In genomic region chr4:8110071-8110986, GRCh38 we compare ENCODE assay signal across 10 cellular contexts. TPM values are rescaled to one million over a fixed set of nuclear protein-coding genes. Genes with fewer than 3 reads are reported as not detected.
DNase-seq lines count a peak whose midpoint lies in the region; ATAC-seq and TF ChIP-seq lines count a peak whose summit lies in the region.
"Had no signal": no experiment of that assay in that cellular context is flagged by ENCODE, and none has a peak within 500 bp of the region (broad histone marks: within the 10 kb centered on the region; RNA-seq: fewer than 3 reads in every experiment).

No MANE protein-coding gene starts in this region.

- H3K36me3 ChIP-seq in neural progenitor cell (no peaks in the 10 kb centered on the region), SK-N-SH (replicated peaks in 1 of 2; ENCODE audit: control insufficient read depth in 1 of 2, insufficient read depth in 2 of 2, low read length in 1 of 2) (no peaks in the 10 kb centered on the region)

- H3K27ac Mint-ChIP-seq in neural progenitor cell, result peak overlapping the region; percentile 5

- H3K4me2 ChIP-seq in neural progenitor cell (no peak overlapping the region), SK-N-SH (no peak overlapping the region)
- H3K4me2 ChIP-seq: KMS-11 had no signal

- H3K9me2 ChIP-seq in SK-N-SH, result no peaks in the 10 kb centered on the region

- H3K9me3 Mint-ChIP-seq in neural progenitor cell, result no peaks in the 10 kb centered on the region

- no peak overlapping the region for H3K9ac ChIP-seq in neural progenitor cell
- H3K9ac ChIP-seq in SK-N-SH, result no peak overlapping the region
- H3K9ac ChIP-seq: KMS-11 had no signal

- no peaks in the 10 kb centered on the region for H3K79me2 ChIP-seq in neural progenitor cell (ENCODE audit: low read depth)
- H3K79me2 ChIP-seq in SK-N-SH (ENCODE audit: insufficient read depth), result no peaks in the 10 kb centered on the region

- no peaks in the 10 kb centered on the region for H3K36me3 Mint-ChIP-seq in neural progenitor cell

- DNase-seq in NCI-H2029 (lab: John Stamatoyannopoulos, UW), result peak; percentile 26
- DNase-seq in NCI-H2029 treated with DMSO at 0.1 percent for 48 hours (lab: John Stamatoyannopoulos, UW), result no peak
- DNase-seq in HPDE6-E6E7 (ENCODE audit: extremely low spot score), result peak; percentile 39
- peak; percentile 41 for DNase-seq in choroid plexus epithelial cell (ENCODE audit: low read depth)
- peak; percentile 75 for DNase-seq in neural progenitor cell (ENCODE audit: low spot score)
- no peak for DNase-seq in superior temporal gyrus (ENCODE audit: extremely low spot score)
- DNase-seq in SK-N-SH, result no peak

- no peaks in the 10 kb centered on the region for H3K9me3 ChIP-seq in neural progenitor cell (ENCODE audit: low read depth)
- no peaks in the 10 kb centered on the region for H3K9me3 ChIP-seq in SK-N-SH

- H3F3A ChIP-seq in neural progenitor cell (ENCODE audit: low read depth) (no peaks in the 10 kb centered on the region), SK-N-SH (replicated peaks; ENCODE audit: insufficient read depth) (no peaks in the 10 kb centered on the region)

- TF ChIP-seq CTCF in choroid plexus epithelial cell (conservative IDR thresholded peaks at IDR 0.05; ENCODE audit: low read depth, low read length) (peak; percentile 28), neural progenitor cell (IDR thresholded peaks at IDR 0.05) (peak; percentile 60), SK-N-SH (IDR thresholded peaks at IDR 0.05) (no peak)

- WGBS in SK-N-SH (ENCODE audit: low lambda C conversion rate), result 86% methylated on average over 18 of the region's 29 CpGs

- H3K4me3 ChIP-seq in choroid plexus epithelial cell (ENCODE audit: low read depth, low read length) (no peak overlapping the region), neural progenitor cell (no peak overlapping the region), SK-N-SH (ENCODE audit: low read depth in 2 of 2, low read length in 1 of 2) (no peak overlapping the region)

- no peaks in the 10 kb centered on the region for H4K20me1 ChIP-seq in neural progenitor cell (ENCODE audit: low read depth)
- no peaks in the 10 kb centered on the region for H4K20me1 ChIP-seq in SK-N-SH (ENCODE audit: insufficient read depth)

- H3K27me3 Mint-ChIP-seq in neural progenitor cell (ENCODE audit: insufficient read depth, low read depth), result peaks cover 11% of the 10 kb centered on the region

- H3K4me1 Mint-ChIP-seq in neural progenitor cell, result peaks cover 40% of the 10 kb centered on the region

- H3K27me3 ChIP-seq in neural progenitor cell, result no peaks in the 10 kb centered on the region
- H3K27me3 ChIP-seq in SK-N-SH (ENCODE audit: insufficient read depth), result no peaks in the 10 kb centered on the region

- no peak for TF ChIP-seq EP300 in SK-N-SH (IDR thresholded peaks at IDR 0.05; ENCODE audit: borderline replicate concordance in 1 of 2, low read depth in 1 of 2, low read length in 1 of 2)

- POLR2A ChIA-PET in SK-N-SH (lab: Yijun Ruan, JAX), result no interaction called here

- CTCF ChIA-PET in SK-N-SH (lab: Yijun Ruan, JAX), result interaction anchor here (0.7 to 1.6 kb wide), 2 partner anchors 17 to 23 kb away, joined by 3 to 5 read pairs; no protein-coding TSS in a partner anchor

- H2AFZ ChIP-seq in neural progenitor cell (replicated peaks) (no peak overlapping the region), SK-N-SH (ENCODE audit: low read depth) (no peak overlapping the region)

- TF ChIP-seq RAD21 in SK-N-SH (IDR thresholded peaks at IDR 0.05; ENCODE audit: low read length), result no peak

- ATAC-seq in HG03442 (IDR thresholded peaks at IDR 0.05; ENCODE audit: unreplicated experiment), result no peak
- ATAC-seq: SK-N-SH treated with all-trans-retinoic acid at 6 μM for 48 hours had no signal

- no peak overlapping the region for H3K4me3 Mint-ChIP-seq in neural progenitor cell

- H3K27ac ChIP-seq in neural progenitor cell (no peak overlapping the region), SK-N-SH (ENCODE audit: low read depth in 2 of 2, low read length in 1 of 2) (no peak overlapping the region)
- H3K27ac ChIP-seq: KMS-11 had no signal

- peaks cover 5% of the 10 kb centered on the region for H3K4me1 ChIP-seq in neural progenitor cell
- peaks cover 0 to 17% of the 10 kb centered on the region in 2 experiments; a peak in 1 of 4 replicates for H3K4me1 ChIP-seq in SK-N-SH (ENCODE audit: control insufficient read depth in 1 of 2, insufficient read depth in 2 of 2, low read depth in 1 of 2, low read length in 1 of 2)

TF ChIP-seq in SK-N-SH, 30 proteins besides CTCF, POLR2A, EP300 and RAD21:
- no peak for TF ChIP-seq USF1 (IDR thresholded peaks at IDR 0.05; ENCODE audit: borderline replicate concordance, low read depth)

RNA-seq across cellular contexts. Expression of gene ABLIM2, which starts 48.3 kb away (rescaled TPM):
- 0.24 and 1.2 TPM in 2 replicates for total RNA-seq in neural progenitor cell (ENCODE audit: low replicate concordance)
- 0.53 and 0.80 TPM in 2 replicates for polyA plus RNA-seq in SK-N-SH (2012; rRNA removed)
- polyA plus RNA-seq in SK-N-SH (2012; cell fraction: cytosol; rRNA removed), result 0.50 and 0.66 TPM in 2 replicates
- 1.1 and 4.2 TPM in 2 replicates for polyA plus RNA-seq in SK-N-SH (2012; cell fraction: nucleus; rRNA removed)

Comparison
In these comparisons a context has a peak if more than half of its experiments do, and no peak if none do; other contexts are left out.
1. DNase-seq: peak in NCI-H2029 (single experiment), HPDE6-E6E7 (single experiment), choroid plexus epithelial cell (single experiment) and neural progenitor cell (single experiment); none in NCI-H2029 treated with DMSO at 0.1 percent for 48 hours (single experiment), superior temporal gyrus (single experiment) and SK-N-SH (single experiment).